In the genomic region with DNA sequence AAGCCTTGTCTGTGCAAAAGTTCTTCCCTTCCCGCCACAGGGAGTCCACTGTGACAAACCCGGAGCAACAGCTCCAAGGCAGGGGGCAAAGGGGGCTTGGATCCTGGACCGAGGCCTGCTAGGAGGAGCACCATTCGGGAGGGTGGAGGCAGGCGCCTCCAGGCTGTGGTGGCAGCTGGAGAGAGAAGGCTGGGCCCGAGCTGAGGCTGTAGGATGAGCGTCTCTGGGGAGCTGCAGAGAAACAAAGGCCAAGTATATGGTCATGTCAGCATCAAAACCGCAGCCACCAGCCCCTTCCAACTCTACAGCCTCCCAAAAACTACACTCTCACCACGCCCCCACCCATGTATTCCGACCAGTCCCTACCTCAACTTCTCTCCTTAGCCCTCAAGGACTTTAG, we compare ENCODE assay signal across 8 cellular contexts. TPM values are rescaled to one million over a fixed set of nuclear protein-coding genes. Genes with fewer than 3 reads are reported as not detected.
DNase-seq lines count a peak whose midpoint lies in the region; ATAC-seq, FAIRE-seq and TF ChIP-seq lines count a peak whose summit lies in the region.

No MANE protein-coding gene starts in this region.

- H3K27ac ChIP-seq in A549 (peak overlapping the region; percentile 96 to 97), KOPT-K1 (ENCODE audit: low read depth, low read length, poor library complexity, severe bottlenecking) (peak overlapping the region; percentile 88), mucosa of rectum (ENCODE audit: low read depth in 2 of 2, low read length in 2 of 2) (peak overlapping the region; percentile 94 to 99)

- H3K36me3 ChIP-seq in KOPT-K1 (ENCODE audit: insufficient read depth, low read length) (peaks cover 35% of the 10 kb centered on the region), mucosa of rectum (ENCODE audit: control insufficient read depth in 2 of 2, insufficient read depth in 2 of 2, low read length in 2 of 2) (peaks cover 2 to 23% of the 10 kb centered on the region in 2 donors)

- no peak for TF ChIP-seq POLR2A in A549 (IDR thresholded peaks at IDR 0.05; ENCODE audit: low read length)

- CTCF ChIA-PET in A549 (lab: Yijun Ruan, JAX) = interaction anchor here (0.6 to 3.9 kb wide), 5 partner anchors 9 to 202 kb away, joined by 3 to 16 read pairs (median 3); a partner anchor contains a TSS

- H3K4me3 ChIP-seq in A549 (peak overlapping the region; percentile 84), mucosa of rectum (ENCODE audit: low read length in 2 of 2) (peak overlapping the region; percentile 85 to 100)

- H3K27me3 ChIP-seq in mucosa of rectum (ENCODE audit: control insufficient read depth in 2 of 2, insufficient read depth in 2 of 2, low read length in 2 of 2) = no peaks in the 10 kb centered on the region

- H3K27me3 Mint-ChIP-seq in central memory CD8-positive, alpha-beta T cell = no peaks in the 10 kb centered on the region

- peaks cover 68% of the 10 kb centered on the region for H3K4me1 Mint-ChIP-seq in central memory CD8-positive, alpha-beta T cell

- H3K27ac Mint-ChIP-seq in central memory CD8-positive, alpha-beta T cell (ENCODE audit: low read depth) = peak overlapping the region; percentile 95

- no peaks in the 10 kb centered on the region for H3K9me3 Mint-ChIP-seq in central memory CD8-positive, alpha-beta T cell

- TF ChIP-seq EP300 in A549 (IDR thresholded peaks at IDR 0.05) = no peak

- 25% methylated on average over 10 of the region's 10 CpGs for WGBS in A549 (ENCODE audit: missing lambda C conversion rate)

- peak overlapping the region; percentile 94 for H3K4me2 ChIP-seq in A549

- no peak for ATAC-seq in A549
- no peak for ATAC-seq in central memory CD8-positive, alpha-beta T cell (replicated peaks; ENCODE audit: extremely low read depth, poor library complexity, severe bottlenecking)

- H3K4me1 ChIP-seq in A549 (peaks cover 69% of the 10 kb centered on the region), mucosa of rectum (ENCODE audit: control insufficient read depth in 2 of 2, insufficient read depth in 2 of 2, low read length in 2 of 2) (peaks cover 19 to 29% of the 10 kb centered on the region in 2 donors)

- peak overlapping the region; percentile 98 for H3K4me3 Mint-ChIP-seq in central memory CD8-positive, alpha-beta T cell

- TF ChIP-seq CTCF in A549 (IDR thresholded peaks at IDR 0.05) = no peak

- TF ChIP-seq RAD21 in A549 (conservative IDR thresholded peaks at IDR 0.05 in 1 of 2, IDR thresholded peaks at IDR 0.05 in 1 of 2) = no peak

- FAIRE-seq in A549 (lab: Jason Lieb, UNC) = no peak

- POLR2A ChIA-PET in A549 (lab: Yijun Ruan, JAX) = interaction anchor here (1.4 to 2.7 kb wide), 6 partner anchors 11 to 81 kb away, joined by 4 to 60 read pairs (median 12); a partner anchor contains a TSS

- H3K36me3 Mint-ChIP-seq in central memory CD8-positive, alpha-beta T cell (ENCODE audit: insufficient read depth) = peaks cover 25% of the 10 kb centered on the region

- H3K9me3 ChIP-seq in A549 = no peaks in the 10 kb centered on the region
- H3K9me3 ChIP-seq in KOPT-K1 (ENCODE audit: insufficient read depth, low read length, poor library complexity, severe bottlenecking) = no peaks in the 10 kb centered on the region
- H3K9me3 ChIP-seq in mucosa of rectum (ENCODE audit: control insufficient read depth in 2 of 2, low read length in 2 of 2) = no peaks in the 10 kb centered on the region

- DNase-seq in A549 (ENCODE audit: low read depth in 1 of 2, low spot score in 1 of 2) (no peak), DMS53 (lab: John Stamatoyannopoulos, UW) (no peak), GDM1 (lab: John Stamatoyannopoulos, UW) (no peak), nucleus accumbens (lab: John Stamatoyannopoulos, UW) (no peak)
- DNase-seq in central memory CD8-positive, alpha-beta T cell (ENCODE audit: low spot score in 2 of 2) = no peak
- DNase-seq in stimulated activated CD4-positive, alpha-beta T cell treated with anti-CD3 and anti-CD28 coated beads, Interleukin-1b, Interleukin-23, amount 100 ng/mL, for 48 hours = no peak

- H3K9ac ChIP-seq in mucosa of rectum (ENCODE audit: low read depth in 1 of 2, low read length in 2 of 2) = peak overlapping the region; percentile 81 to 98

TF ChIP-seq in A549, 52 proteins besides CTCF, POLR2A, EP300 and RAD21:
- TF ChIP-seq MAZ (IDR thresholded peaks at IDR 0.05; ENCODE audit: borderline replicate concordance, low read depth, low read length) = no peak
- no peak for TF ChIP-seq CEBPB (IDR thresholded peaks at IDR 0.05)
- no peak for TF ChIP-seq CBX2 (IDR thresholded peaks at IDR 0.05; ENCODE audit: borderline replicate concordance, low read depth)
- no peak for TF ChIP-seq NPAS2 (CRISPR knock-in tag; IDR thresholded peaks at IDR 0.05; ENCODE audit: borderline replicate concordance)
- TF ChIP-seq NFE2L2 (conservative IDR thresholded peaks at IDR 0.05; ENCODE audit: low read length) = no peak
- no peak for TF ChIP-seq HOXA7 (CRISPR knock-in tag; IDR thresholded peaks at IDR 0.05)
- no peak for TF ChIP-seq ZC3H11A (IDR thresholded peaks at IDR 0.05)
- no peak for TF ChIP-seq CBX8 (IDR thresholded peaks at IDR 0.05)
- TF ChIP-seq ZSCAN20 (CRISPR knock-in tag; IDR thresholded peaks at IDR 0.05) = no peak
- TF ChIP-seq, protein P1, sequence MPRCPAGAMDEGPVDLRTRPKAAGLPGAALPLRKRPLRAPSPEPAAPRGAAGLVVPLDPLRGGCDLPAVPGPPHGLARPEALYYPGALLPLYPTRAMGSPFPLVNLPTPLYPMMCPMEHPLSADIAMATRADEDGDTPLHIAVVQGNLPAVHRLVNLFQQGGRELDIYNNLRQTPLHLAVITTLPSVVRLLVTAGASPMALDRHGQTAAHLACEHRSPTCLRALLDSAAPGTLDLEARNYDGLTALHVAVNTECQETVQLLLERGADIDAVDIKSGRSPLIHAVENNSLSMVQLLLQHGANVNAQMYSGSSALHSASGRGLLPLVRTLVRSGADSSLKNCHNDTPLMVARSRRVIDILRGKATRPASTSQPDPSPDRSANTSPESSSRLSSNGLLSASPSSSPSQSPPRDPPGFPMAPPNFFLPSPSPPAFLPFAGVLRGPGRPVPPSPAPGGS (IDR thresholded peaks at IDR 0.05) = no peak
- TF ChIP-seq FOSB (CRISPR knock-in tag; IDR thresholded peaks at IDR 0.05) = no peak
- no peak for TF ChIP-seq HDAC2 (IDR thresholded peaks at IDR 0.05)
- no peak for TF ChIP-seq EHF (CRISPR knock-in tag; IDR thresholded peaks at IDR 0.05)
- no peak for TF ChIP-seq MYC (IDR thresholded peaks at IDR 0.05; ENCODE audit: borderline replicate concordance, low read length)
- TF ChIP-seq RARB (CRISPR knock-in tag; IDR thresholded peaks at IDR 0.05) = no peak
- TF ChIP-seq SREBF2 (IDR thresholded peaks at IDR 0.05) = no peak
TF ChIP-seq in A549: peak in this region for 0.

RNA-seq across cellular contexts. Expression of a gene that starts 0.6 kb away (rescaled TPM):
- polyA plus RNA-seq in A549 (2011; rRNA removed) = 10.9 and 12.1 TPM in 2 replicates
- 11.5 and 14.8 TPM in 2 replicates for polyA plus RNA-seq in A549 (2012; cell fraction: cytosol; rRNA removed)
- polyA plus RNA-seq in A549 (2012; cell fraction: nucleus; rRNA removed) = 22.5 and 25.0 TPM in 2 replicates
- polyA plus RNA-seq in A549 (2017; fragmentation: RNase III; extraction: RNeasy Plus Mini Kit Qiagen cat#74134 plus additional on column Dnase treatment) = 14.1 to 15.8 TPM (median 14.3 TPM) in 3 replicates
- 16.8 and 16.9 TPM in 2 replicates for polyA minus RNA-seq in A549 (2011; rRNA and poly(A)+ RNA removed)

RNA-seq across cellular contexts. Expression of a gene that starts 12.9 kb away (rescaled TPM):
- polyA plus RNA-seq in A549 (2011; rRNA removed) (20.4 and 20.6 TPM in 2 replicates), A549 (2017; fragmentation: RNase III; extraction: RNeasy Plus Mini Kit Qiagen cat#74134 plus additional on column Dnase treatment) (15.6 to 18.9 TPM (median 17.8 TPM) in 3 replicates)
- 20.6 and 28.1 TPM in 2 replicates for polyA plus RNA-seq in A549 (2012; cell fraction: cytosol; rRNA removed)
- 28.7 and 43.5 TPM in 2 replicates for polyA plus RNA-seq in A549 (2012; cell fraction: nucleus; rRNA removed)
- polyA minus RNA-seq in A549 (2011; rRNA and poly(A)+ RNA removed) = 31.5 and 33.3 TPM in 2 replicates

RNA-seq across cellular contexts. Expression of a gene that starts 33.7 kb away (rescaled TPM):
- 19.8 and 28.2 TPM in 2 replicates for polyA plus RNA-seq in A549 (2011; rRNA removed)
- polyA plus RNA-seq in A549 (2012; cell fraction: cytosol; rRNA removed) = 50.9 and 51.9 TPM in 2 replicates
- 253 and 287 TPM in 2 replicates for polyA plus RNA-seq in A549 (2012; cell fraction: nucleus; rRNA removed)
- polyA plus RNA-seq in A549 (2017; fragmentation: RNase III; extraction: RNeasy Plus Mini Kit Qiagen cat#74134 plus additional on column Dnase treatment) = 44.0 to 47.5 TPM (median 46.8 TPM) in 3 replicates
- 11.4 and 13.9 TPM in 2 replicates for polyA minus RNA-seq in A549 (2011; rRNA and poly(A)+ RNA removed)
